In the genomic region with DNA sequence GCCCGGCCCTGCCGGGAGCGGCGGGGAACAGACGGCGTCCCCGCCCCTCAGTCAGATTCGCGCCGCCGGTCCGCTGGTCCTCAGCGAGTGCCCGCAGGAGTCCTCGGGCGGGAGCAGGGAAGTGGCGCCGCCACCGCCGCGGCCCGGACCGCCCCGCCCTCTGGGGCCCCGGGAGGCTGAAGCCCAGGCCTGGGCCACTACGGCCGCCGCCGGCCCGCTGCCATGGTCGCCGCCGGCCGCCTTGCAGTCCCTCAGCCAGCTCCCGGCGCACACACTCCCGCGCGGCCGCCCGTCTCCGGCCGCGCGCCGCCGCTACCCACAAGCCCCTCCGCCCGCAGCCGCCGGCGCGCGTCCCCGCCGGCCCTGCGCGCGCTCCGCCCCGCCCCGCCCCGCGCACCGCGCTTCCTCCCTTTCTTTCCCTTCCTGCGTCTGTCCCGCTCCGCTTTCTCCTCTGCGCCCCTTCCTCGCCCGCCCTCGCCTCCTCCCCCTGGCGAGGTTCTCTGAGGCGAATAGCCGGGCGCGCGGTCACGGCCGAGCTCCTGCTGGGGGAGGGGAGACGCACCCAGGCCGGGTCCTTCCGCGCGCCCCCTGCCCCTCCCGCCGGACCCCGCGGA, we compare ENCODE assay signal across 8 cellular contexts. TPM values are rescaled to one million over a fixed set of nuclear protein-coding genes. Genes with fewer than 3 reads are reported as not detected.
DNase-seq lines count a peak whose midpoint lies in the region; ATAC-seq and TF ChIP-seq lines count a peak whose summit lies in the region.

A gene (minus strand): TSS at position 295 of the 614 bp plus-strand sequence. CDS start 500 bp downstream, outside the sequence.

- no peaks in the 10 kb centered on the region for H3K9me3 Mint-ChIP-seq in activated T-helper 2 cell treated with anti-CD3 and anti-CD28 coated beads, Interferon-gamma antibody, Interleukin-2, Interleukin-4, amounts not matched to agents 10 μg/mL and 5 μg/mL and 100 μg/mL, durations not matched to agents 14 hours and 24 hours and 36 hours
- H3K9me3 Mint-ChIP-seq in natural killer cell, result no peaks in the 10 kb centered on the region
- H3K9me3 Mint-ChIP-seq in stimulated activated naive CD8-positive, alpha-beta T cell treated with anti-CD3 and anti-CD28 coated beads, Interleukin-15, Interleukin-2, amounts not matched to agents 100 ng/mL and 50 ng/mL, for 24 hours, result no peaks in the 10 kb centered on the region

- peaks cover 23% of the 10 kb centered on the region for H3K4me1 Mint-ChIP-seq in activated T-helper 2 cell treated with anti-CD3 and anti-CD28 coated beads, Interferon-gamma antibody, Interleukin-2, Interleukin-4, amounts not matched to agents 10 μg/mL and 5 μg/mL and 100 μg/mL, durations not matched to agents 14 hours and 24 hours and 36 hours (ENCODE audit: low read depth)
- peaks cover 14 to 31% of the 10 kb centered on the region in 2 donors for H3K4me1 Mint-ChIP-seq in natural killer cell
- peaks cover 31% of the 10 kb centered on the region for H3K4me1 Mint-ChIP-seq in stimulated activated naive CD8-positive, alpha-beta T cell treated with anti-CD3 and anti-CD28 coated beads, Interleukin-15, Interleukin-2, amounts not matched to agents 100 ng/mL and 50 ng/mL, for 24 hours (ENCODE audit: low read depth)

- peak within 1 kb of the TSS; percentile 91 for H3K27ac Mint-ChIP-seq in activated T-helper 2 cell treated with anti-CD3 and anti-CD28 coated beads, Interferon-gamma antibody, Interleukin-2, Interleukin-4, amounts not matched to agents 10 μg/mL and 5 μg/mL and 100 μg/mL, durations not matched to agents 14 hours and 24 hours and 36 hours
- peak within 1 kb of the TSS; percentile 87 to 94 for H3K27ac Mint-ChIP-seq in natural killer cell
- peak within 1 kb of the TSS; percentile 93 for H3K27ac Mint-ChIP-seq in stimulated activated naive CD8-positive, alpha-beta T cell treated with anti-CD3 and anti-CD28 coated beads, Interleukin-15, Interleukin-2, amounts not matched to agents 100 ng/mL and 50 ng/mL, for 24 hours

- TF ChIP-seq RAD21 in Ishikawa (IDR thresholded peaks at IDR 0.05; ENCODE audit: low read depth), result no peak

- peak within 1 kb of the TSS; percentile 92 for H3K4me3 ChIP-seq in fibroblast of mammary gland (ENCODE audit: control insufficient read depth, low read depth, low read length)

- TF ChIP-seq EP300 in Ishikawa (IDR thresholded peaks at IDR 0.05; ENCODE audit: borderline replicate concordance), result 0 out of 2 replicates have a peak, but pooled peaks have one; percentile 27

- H3K4me3 Mint-ChIP-seq in activated T-helper 2 cell treated with anti-CD3 and anti-CD28 coated beads, Interferon-gamma antibody, Interleukin-2, Interleukin-4, amounts not matched to agents 10 μg/mL and 5 μg/mL and 100 μg/mL, durations not matched to agents 14 hours and 24 hours and 36 hours (ENCODE audit: low read depth), result peak within 1 kb of the TSS; percentile 99
- H3K4me3 Mint-ChIP-seq in natural killer cell, result peak within 1 kb of the TSS; percentile 99
- H3K4me3 Mint-ChIP-seq in stimulated activated naive CD8-positive, alpha-beta T cell treated with anti-CD3 and anti-CD28 coated beads, Interleukin-15, Interleukin-2, amounts not matched to agents 100 ng/mL and 50 ng/mL, for 24 hours, result peak within 1 kb of the TSS; percentile 98

- ATAC-seq in GM21529 (IDR thresholded peaks at IDR 0.05; ENCODE audit: unreplicated experiment) (peak; percentile 61), natural killer cell (peak; percentile 69 to 82 (median 76))

- H3K27me3 Mint-ChIP-seq in activated T-helper 2 cell treated with anti-CD3 and anti-CD28 coated beads, Interferon-gamma antibody, Interleukin-2, Interleukin-4, amounts not matched to agents 10 μg/mL and 5 μg/mL and 100 μg/mL, durations not matched to agents 14 hours and 24 hours and 36 hours (ENCODE audit: low read depth), result peaks cover 11% of the 10 kb centered on the region
- H3K27me3 Mint-ChIP-seq in natural killer cell (ENCODE audit: low read depth in 2 of 2), result no peaks in the 10 kb centered on the region
- no peaks in the 10 kb centered on the region for H3K27me3 Mint-ChIP-seq in stimulated activated naive CD8-positive, alpha-beta T cell treated with anti-CD3 and anti-CD28 coated beads, Interleukin-15, Interleukin-2, amounts not matched to agents 100 ng/mL and 50 ng/mL, for 24 hours

- peaks cover 3% of the 10 kb centered on the region for H3K36me3 Mint-ChIP-seq in activated T-helper 2 cell treated with anti-CD3 and anti-CD28 coated beads, Interferon-gamma antibody, Interleukin-2, Interleukin-4, amounts not matched to agents 10 μg/mL and 5 μg/mL and 100 μg/mL, durations not matched to agents 14 hours and 24 hours and 36 hours (ENCODE audit: low read depth)
- no peaks in the 10 kb centered on the region for H3K36me3 Mint-ChIP-seq in natural killer cell
- H3K36me3 Mint-ChIP-seq in stimulated activated naive CD8-positive, alpha-beta T cell treated with anti-CD3 and anti-CD28 coated beads, Interleukin-15, Interleukin-2, amounts not matched to agents 100 ng/mL and 50 ng/mL, for 24 hours (ENCODE audit: low read depth), result no peaks in the 10 kb centered on the region

- DNase-seq in DMS153 (lab: John Stamatoyannopoulos, UW), result peak; percentile 61
- peak; percentile 86 for DNase-seq in RKO (ENCODE audit: low spot score)
- peak; percentile 59 for DNase-seq in activated T-helper 2 cell treated with anti-CD3 and anti-CD28 coated beads, Interferon-gamma antibody, Interleukin-2, Interleukin-4, amounts not matched to agents 10 μg/mL and 5 μg/mL and 100 μg/mL, durations not matched to agents 14 hours and 24 hours and 36 hours (ENCODE audit: low spot score)
- peak; percentile 74 for DNase-seq in fibroblast of mammary gland (ENCODE audit: low read depth)
- DNase-seq in natural killer cell, result peak; percentile 56

- intact Hi-C loops in activated T-helper 2 cell treated with anti-CD3 and anti-CD28 coated beads, Interferon-gamma antibody, Interleukin-2, Interleukin-4, amounts not matched to agents 10 μg/mL and 5 μg/mL and 100 μg/mL, durations not matched to agents 14 hours and 24 hours and 36 hours (cut with micrococcal nuclease), result loop anchor here (2.0 to 10.0 kb wide), 6 partner anchors 72 to 1380 kb away; a partner anchor contains a TSS
- intact Hi-C loops in natural killer cell (cut with micrococcal nuclease), result loop anchor here (10.0 kb wide), 1 partner anchor 190 kb away; a partner anchor contains a TSS

- TF ChIP-seq CTCF in fibroblast of mammary gland (conservative IDR thresholded peaks at IDR 0.05; ENCODE audit: control insufficient read depth, insufficient read depth, low read depth, low read length), result no peak
- no peak for TF ChIP-seq CTCF in natural killer cell (IDR thresholded peaks at IDR 0.05)

TF ChIP-seq in Ishikawa, 13 proteins besides CTCF, POLR2A, EP300 and RAD21:
- TF ChIP-seq TAF1 (IDR thresholded peaks at IDR 0.05; ENCODE audit: low read depth) (peak; percentile 53; the same call in 1 of the 2 replicates), TCF12 (IDR thresholded peaks at IDR 0.05; ENCODE audit: low read depth) (no peak), FOXM1 (IDR thresholded peaks at IDR 0.05; ENCODE audit: borderline replicate concordance, low read depth) (no peak), EGR1 (IDR thresholded peaks at IDR 0.05) (no peak), CEBPB (IDR thresholded peaks at IDR 0.05) (no peak)
- TF ChIP-seq, protein P1, sequence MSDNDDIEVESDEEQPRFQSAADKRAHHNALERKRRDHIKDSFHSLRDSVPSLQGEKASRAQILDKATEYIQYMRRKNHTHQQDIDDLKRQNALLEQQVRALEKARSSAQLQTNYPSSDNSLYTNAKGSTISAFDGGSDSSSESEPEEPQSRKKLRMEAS (IDR thresholded peaks at IDR 0.05), result no peak
- TF ChIP-seq, protein P2, sequence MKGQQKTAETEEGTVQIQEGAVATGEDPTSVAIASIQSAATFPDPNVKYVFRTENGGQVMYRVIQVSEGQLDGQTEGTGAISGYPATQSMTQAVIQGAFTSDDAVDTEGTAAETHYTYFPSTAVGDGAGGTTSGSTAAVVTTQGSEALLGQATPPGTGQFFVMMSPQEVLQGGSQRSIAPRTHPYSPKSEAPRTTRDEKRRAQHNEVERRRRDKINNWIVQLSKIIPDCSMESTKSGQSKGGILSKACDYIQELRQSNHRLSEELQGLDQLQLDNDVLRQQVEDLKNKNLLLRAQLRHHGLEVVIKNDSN (IDR thresholded peaks at IDR 0.05), result no peak

RNA-seq across cellular contexts. Expression of the gene that starts here (rescaled TPM):
- 20.6 and 21.1 TPM in 2 replicates for total RNA-seq in activated T-helper 2 cell treated with anti-CD3 and anti-CD28 coated beads, Interferon-gamma antibody, Interleukin-2, Interleukin-4, amounts not matched to agents 10 μg/mL and 5 μg/mL and 100 μg/mL, durations not matched to agents 14 hours and 24 hours and 36 hours
- 10 to 100 TPM; 19.9 to 28.2 (median 21.9) TPM for total RNA-seq in natural killer cell

Comparison
In these comparisons a context has a peak if more than half of its experiments do, and no peak if none do; other contexts are left out.
1. Peak in every context shown above with its lines: DNase-seq, ATAC-seq and H3K4me3 ChIP-seq.